ENCODE assay signal across 9 cellular contexts in the genomic region with DNA sequence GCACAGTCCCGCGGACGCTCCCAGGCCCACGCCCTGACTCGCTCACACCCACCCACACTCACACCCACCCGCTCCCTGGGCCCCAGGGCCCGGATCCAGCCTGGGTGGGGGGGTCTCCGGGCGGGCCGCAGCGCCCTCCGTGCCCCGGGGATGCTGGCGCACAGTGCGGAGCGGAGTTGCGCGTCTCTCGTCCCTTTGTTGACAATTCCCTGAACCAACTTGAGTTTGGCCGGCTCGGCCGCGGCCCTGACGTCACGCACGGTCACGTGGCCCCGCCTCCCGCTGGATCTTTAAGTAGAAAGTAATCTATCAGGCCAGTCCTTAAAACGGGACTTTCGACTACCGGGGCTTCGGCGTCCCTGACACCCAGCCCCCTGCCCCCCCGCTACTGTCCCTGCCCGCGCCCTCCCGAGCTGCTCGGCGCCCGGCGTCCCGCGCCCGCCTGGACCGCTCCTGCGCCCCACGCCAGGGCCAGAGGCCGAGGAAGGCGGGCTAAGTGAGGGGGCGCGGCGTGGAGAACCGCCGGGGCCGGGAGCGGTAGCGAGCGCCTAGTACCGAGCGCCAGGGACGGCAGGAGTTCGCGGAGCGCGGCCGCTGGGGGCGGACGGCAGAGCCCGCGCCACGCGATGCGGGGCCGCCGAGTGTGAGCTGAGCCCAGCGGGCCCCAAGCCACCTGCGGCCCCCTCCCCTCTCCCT. TPM values are rescaled to one million over a fixed set of nuclear protein-coding genes. Genes with fewer than 3 reads are reported as not detected.
DNase-seq lines count a peak whose midpoint lies in the region; ATAC-seq and TF ChIP-seq lines count a peak whose summit lies in the region.
"Had no signal": no experiment of that assay in that cellular context is flagged by ENCODE, and none has a peak within 500 bp of the region (broad histone marks: within the 10 kb centered on the region; RNA-seq: fewer than 3 reads in every experiment).

Gene FOXD3, plus strand, starts transcription at position 320 of the 696 bp plus-strand sequence. CDS start 492 bp downstream, outside the sequence.

- no TSS peak for BruUV-seq in Calu3 (replicated peaks; lab: Mats Ljungman, UMichigan)

- peaks cover 28 to 64% (median 43%) of the 10 kb centered on the region in 4 donors for H3K4me1 ChIP-seq in esophagus muscularis mucosa

- TF ChIP-seq CTCF in Calu3 (IDR thresholded peaks at IDR 0.05; ENCODE audit: unreplicated experiment) (no peak), GM20000 (IDR thresholded peaks at IDR 0.05; ENCODE audit: extremely low read depth, missing control alignments) (no peak), LNCaP clone FGC (IDR thresholded peaks at IDR 0.05; ENCODE audit: control insufficient read depth, extremely low read depth, insufficient read depth) (no peak), WERI-Rb-1 (IDR thresholded peaks at IDR 0.05; ENCODE audit: low read depth, low read length) (no peak), esophagus muscularis mucosa (IDR thresholded peaks at IDR 0.05) (no peak), natural killer cell (IDR thresholded peaks at IDR 0.05) (no peak)

- no peak for TF ChIP-seq POLR2A in esophagus muscularis mucosa (IDR thresholded peaks at IDR 0.05; ENCODE audit: low read depth)

- WGBS in esophagus muscularis mucosa = under 1% methylated on average over 51 of the region's 78 CpGs

- H3K27ac ChIP-seq in WERI-Rb-1 (no peak within 1 kb of the TSS), esophagus muscularis mucosa (replicated peaks in 1 of 4) (peak within 1 kb of the TSS; percentile 53 to 76 (median 64))

- CTCF ChIA-PET in Calu3 (lab: Charles Lee) = interaction anchor here (0.6 kb wide), 2 partner anchors 196 to 215 kb away, joined by 3 to 4 read pairs; no protein-coding TSS in a partner anchor

- H3K9me3 ChIP-seq in WERI-Rb-1 (ENCODE audit: severe bottlenecking) (no peaks in the 10 kb centered on the region), esophagus muscularis mucosa (peaks cover 0 to 4% (median 0%) of the 10 kb centered on the region in 4 donors)

- H3K4me3 Mint-ChIP-seq in Calu3 (ENCODE audit: low read depth, unreplicated experiment) = peak within 1 kb of the TSS; percentile 68
- H3K4me3 Mint-ChIP-seq in natural killer cell = peak within 1 kb of the TSS; percentile 89

- no peaks in the 10 kb centered on the region for H3K36me3 ChIP-seq in WERI-Rb-1
- H3K36me3 ChIP-seq in esophagus muscularis mucosa = no peaks in the 10 kb centered on the region

- H3K27me3 ChIP-seq in WERI-Rb-1 (ENCODE audit: insufficient read depth, low read depth, severe bottlenecking) (peaks cover 91% of the 10 kb centered on the region), esophagus muscularis mucosa (peaks cover 49 to 100% (median 87%) of the 10 kb centered on the region in 4 donors)

- peaks cover 21% of the 10 kb centered on the region for H3K36me3 Mint-ChIP-seq in Calu3 (ENCODE audit: insufficient read depth, unreplicated experiment)
- peaks cover 21% of the 10 kb centered on the region for H3K36me3 Mint-ChIP-seq in natural killer cell

- no peaks in the 10 kb centered on the region for H3K9me3 Mint-ChIP-seq in Calu3 (ENCODE audit: low read depth, unreplicated experiment)
- peaks cover 3 to 4% of the 10 kb centered on the region in 2 donors for H3K9me3 Mint-ChIP-seq in natural killer cell

- no peak for TF ChIP-seq EP300 in esophagus muscularis mucosa (IDR thresholded peaks at IDR 0.05)

- peak within 1 kb of the TSS; percentile 71 for H3K27ac Mint-ChIP-seq in Calu3 (ENCODE audit: unreplicated experiment)
- H3K27ac Mint-ChIP-seq in natural killer cell = peak within 1 kb of the TSS; percentile 54 to 82

- H3K27me3 Mint-ChIP-seq in Calu3 (ENCODE audit: unreplicated experiment) (peaks cover 50% of the 10 kb centered on the region), natural killer cell (ENCODE audit: low read depth in 2 of 2) (peaks cover 67 to 71% of the 10 kb centered on the region in 2 donors)

- H3K4me1 Mint-ChIP-seq in Calu3 (ENCODE audit: low read depth, unreplicated experiment) (peaks cover 14% of the 10 kb centered on the region), natural killer cell (peaks cover 33 to 39% of the 10 kb centered on the region in 2 donors)

- peak within 1 kb of the TSS; percentile 60 for H3K4me3 ChIP-seq in LNCaP clone FGC (ENCODE audit: low read depth, low read length)
- H3K4me3 ChIP-seq in WERI-Rb-1 (ENCODE audit: low read depth, low read length) = peak within 1 kb of the TSS; percentile 43
- H3K4me3 ChIP-seq in esophagus muscularis mucosa = peak within 1 kb of the TSS; percentile 52 to 71 (median 60)

- DNase-seq in Calu3 (peak; percentile 71), GM20000 (ENCODE audit: low spot score) (peak; percentile 65), LNCaP clone FGC (ENCODE audit: low read depth) (no peak), WERI-Rb-1 (peak; percentile 67), esophagus muscularis mucosa (ENCODE audit: extremely low spot score) (no peak), natural killer cell (peak; percentile 42), NOMO-1 (lab: John Stamatoyannopoulos, UW; ENCODE audit: unreplicated experiment in 2 of 2) (no peak)

- intact Hi-C loops in Calu3 (cut with micrococcal nuclease; ENCODE audit: unreplicated experiment) = no loop called here
- intact Hi-C loops in esophagus muscularis mucosa (cut with DNase I) = loop anchor here (10.0 kb wide), 1 partner anchor 212 kb away; no protein-coding TSS in a partner anchor
- intact Hi-C loops in natural killer cell (cut with micrococcal nuclease) = no loop called here

- ATAC-seq in natural killer cell (peak; percentile 27 to 45 (median 30)), GM19463 (IDR thresholded peaks at IDR 0.05; ENCODE audit: unreplicated experiment) (no peak)

RNA-seq across cellular contexts. Expression of gene FOXD3, which starts in this region (rescaled TPM):
- total RNA-seq in Calu3 (2022) = 0.28 and 0.29 TPM in 2 replicates
- 1 to 10 TPM; 1.2 to 7.0 (median 4.4) TPM for total RNA-seq in esophagus muscularis mucosa
- not detected for total RNA-seq in natural killer cell
- total RNA-seq: T-helper 2 cell treated with Interferon-gamma antibody and Interleukin-4, amounts not matched to agents 100 ng/mL and 5 ng/mL, for 36 hours had no signal

Comparison
In these comparisons a context has a peak if more than half of its experiments do, and no peak if none do; other contexts are left out.
1. Peak in DNase-seq in Calu3; RNA of the gene not detected or under 1 TPM.
2. Peak in DNase-seq and ATAC-seq in natural killer cell; RNA of the gene not detected or under 1 TPM.
3. DNase-seq: peak in GM20000 (single experiment) and WERI-Rb-1 (single experiment); none in LNCaP clone FGC (single experiment), esophagus muscularis mucosa (single experiment) and NOMO-1 (0 of 2).
4. Peak in every context shown above with its lines, with median percentiles within 50 percentile points of each other: H3K4me3 ChIP-seq.